In the genomic region with DNA sequence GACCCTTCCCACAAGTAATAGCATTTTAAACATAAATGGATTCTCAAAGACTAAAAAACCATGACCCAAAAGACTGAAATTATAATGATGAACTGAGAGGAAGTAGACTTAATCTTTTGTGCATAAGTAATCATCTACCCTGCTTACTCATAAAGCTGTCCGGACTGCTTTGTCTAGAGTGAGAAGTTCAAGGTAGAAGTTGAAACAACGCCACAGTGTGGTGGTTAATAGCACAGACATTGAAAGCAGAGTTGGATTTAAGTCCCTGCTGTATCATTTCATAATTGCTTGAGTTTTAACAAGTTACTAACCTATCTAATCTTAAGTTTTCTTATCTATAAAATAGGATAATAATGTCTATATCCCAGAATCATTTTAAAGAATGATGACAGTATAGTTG, we compare ENCODE assay signal across 9 cellular contexts.
A peak's percentile ranks its signal among the peaks of the same experiment; 100 is the strongest.
DNase-seq lines count a peak whose midpoint lies in the region; ATAC-seq and FAIRE-seq lines count a peak whose summit lies in the region.
"Had no signal": no experiment of that assay in that cellular context is flagged by ENCODE, and none has a peak within 500 bp of the region (broad histone marks: within the 10 kb centered on the region; RNA-seq: fewer than 3 reads in every experiment).

No MANE protein-coding gene starts in this region.

- no peaks in the 10 kb centered on the region for H3K27me3 Mint-ChIP-seq in activated T-cell treated with anti-CD3 and anti-CD28 coated beads, Interleukin-2, amount 50 U/mL, for 4 hours (ENCODE audit: low read depth)

- no peaks in the 10 kb centered on the region for H3K9me3 Mint-ChIP-seq in activated T-cell treated with anti-CD3 and anti-CD28 coated beads, Interleukin-2, amount 50 U/mL, for 4 hours

- H3K27ac ChIP-seq in epithelial cell of prostate: no peak overlapping the region

- H3K36me3 Mint-ChIP-seq in activated T-cell treated with anti-CD3 and anti-CD28 coated beads, Interleukin-2, amount 50 U/mL, for 4 hours (ENCODE audit: insufficient read depth): no peaks in the 10 kb centered on the region
- H3K36me3 Mint-ChIP-seq: natural killer cell had no signal

- no peak overlapping the region for H3K4me3 Mint-ChIP-seq in activated T-cell treated with anti-CD3 and anti-CD28 coated beads, Interleukin-2, amount 50 U/mL, for 4 hours
- H3K4me3 Mint-ChIP-seq: natural killer cell had no signal

- peak; percentile 70 for FAIRE-seq in A204.1 (lab: Jason Lieb, UNC)

- H3K4me1 Mint-ChIP-seq in activated T-cell treated with anti-CD3 and anti-CD28 coated beads, Interleukin-2, amount 50 U/mL, for 4 hours (ENCODE audit: low read depth): no peaks in the 10 kb centered on the region
- H3K4me1 Mint-ChIP-seq: natural killer cell had no signal

- peak; percentile 1 for DNase-seq in NCI-H510A (lab: John Stamatoyannopoulos, UW)
- DNase-seq in epithelial cell of prostate (ENCODE audit: low read depth, low spot score): peak; percentile 26
- DNase-seq in activated naive CD4-positive, alpha-beta T cell (lab: John Stamatoyannopoulos, UW): no peak
- DNase-seq in activated T-cell treated with anti-CD3 and anti-CD28 coated beads, Interleukin-2, amount 50 U/mL, for 4 hours: no peak
- DNase-seq in T1000 (lab: John Stamatoyannopoulos, UW): no peak
- no peak for DNase-seq in NCI-H1048 (lab: John Stamatoyannopoulos, UW)
- DNase-seq: natural killer cell had no signal

- peak; percentile 51 for ATAC-seq in GM19463 (IDR thresholded peaks at IDR 0.05; ENCODE audit: unreplicated experiment)
- no peak for ATAC-seq in activated T-cell treated with anti-CD3 and anti-CD28 coated beads, Interleukin-2, amount 50 U/mL, for 4 hours
- ATAC-seq: natural killer cell had no signal

Comparison
In these comparisons a context has a peak if more than half of its experiments do, and no peak if none do; other contexts are left out.
1. DNase-seq: peak in NCI-H510A (single experiment) and epithelial cell of prostate (single experiment); none in activated naive CD4-positive, alpha-beta T cell (0 of 4), activated T-cell treated with anti-CD3 and anti-CD28 coated beads, Interleukin-2, amount 50 U/mL, for 4 hours (single experiment), T1000 (single experiment) and NCI-H1048 (single experiment).